8 cellular contexts compared by ENCODE assay signal in genomic region chr20:1325173-1326030, GRCh38. TPM values are rescaled to one million over a fixed set of nuclear protein-coding genes. Genes with fewer than 3 reads are reported as not detected.
DNase-seq lines count a peak whose midpoint lies in the region; ATAC-seq and TF ChIP-seq lines count a peak whose summit lies in the region.

No MANE protein-coding gene starts in this region.

- H2AFZ ChIP-seq in smooth muscle cell (ENCODE audit: low read depth), result no peak overlapping the region

- peaks cover 30% of the 10 kb centered on the region for H3K79me2 ChIP-seq in smooth muscle cell (ENCODE audit: low read depth)

- peak; percentile 17 for TF ChIP-seq CTCF in AG09309 (IDR thresholded peaks at IDR 0.05; ENCODE audit: control insufficient read depth, insufficient read depth, low read depth, low read length, missing control alignments)
- TF ChIP-seq CTCF in WI38 (IDR thresholded peaks at IDR 0.05; ENCODE audit: low read depth, low read length), result no peak
- TF ChIP-seq CTCF in smooth muscle cell (IDR thresholded peaks at IDR 0.05; ENCODE audit: borderline replicate concordance, insufficient read depth, poor library complexity, severe bottlenecking), result peak; percentile 10

- no peaks in the 10 kb centered on the region for H3K36me3 ChIP-seq in smooth muscle cell (ENCODE audit: low read depth)

- H3K4me1 ChIP-seq in smooth muscle cell (ENCODE audit: low read depth), result peaks cover 21% of the 10 kb centered on the region

- H3K4me3 ChIP-seq in AG09309 (ENCODE audit: control insufficient read depth, low read depth, low read length), result peak overlapping the region; percentile 78
- H3K4me3 ChIP-seq in WI38 (ENCODE audit: low read depth, low read length), result peak overlapping the region; percentile 88
- H3K4me3 ChIP-seq in smooth muscle cell, result peak overlapping the region; percentile 87

- DNase-seq in AG09309 (ENCODE audit: low read depth) (peak; percentile 77), NCI-H2227 (lab: John Stamatoyannopoulos, UW; ENCODE audit: unreplicated experiment) (peak; percentile 98), caudate nucleus (lab: John Stamatoyannopoulos, UW) (peak; percentile 40 to 98 (median 93)), immature natural killer cell (peak; percentile 98), smooth muscle cell (lab: John Stamatoyannopoulos, UW; ENCODE audit: unreplicated experiment) (peak; percentile 90)

- H3K27ac ChIP-seq in caudate nucleus (ENCODE audit: low read depth, low read length) (peak overlapping the region; percentile 97), smooth muscle cell (ENCODE audit: low read depth) (peak overlapping the region; percentile 100)

- no peaks in the 10 kb centered on the region for H3K36me3 Mint-ChIP-seq in immature natural killer cell

- H3K4me3 Mint-ChIP-seq in immature natural killer cell, result no peak overlapping the region

- H3K9me3 Mint-ChIP-seq in immature natural killer cell, result no peaks in the 10 kb centered on the region

- H3K9me3 ChIP-seq in smooth muscle cell (replicated peaks; ENCODE audit: low read depth), result no peaks in the 10 kb centered on the region

- peaks cover 0 to 4% (median 0%) of the 10 kb centered on the region in 3 donors for H3K27me3 Mint-ChIP-seq in immature natural killer cell (ENCODE audit: low read depth in 3 of 3)

- H3K27ac Mint-ChIP-seq in immature natural killer cell, result no peak overlapping the region

- peaks cover 6% of the 10 kb centered on the region for H3F3A ChIP-seq in smooth muscle cell (ENCODE audit: low read depth)

- peak overlapping the region; percentile 100 for H3K9ac ChIP-seq in smooth muscle cell (ENCODE audit: low read depth)

- peaks cover 16% of the 10 kb centered on the region for H4K20me1 ChIP-seq in smooth muscle cell (ENCODE audit: low read depth)

- peak overlapping the region; percentile 97 for H3K4me2 ChIP-seq in smooth muscle cell

- no peaks in the 10 kb centered on the region for H3K27me3 ChIP-seq in smooth muscle cell (ENCODE audit: low read depth)

- ATAC-seq in GM18909 (IDR thresholded peaks at IDR 0.05; ENCODE audit: poor library complexity, unreplicated experiment) (peak; percentile 82), HG03139 (IDR thresholded peaks at IDR 0.05; ENCODE audit: unreplicated experiment) (peak; percentile 72)

- under 1% methylated on average over 56 of the region's 56 CpGs for WGBS in smooth muscle cell (ENCODE audit: low lambda C conversion rate)

- peaks cover 6 to 11% of the 10 kb centered on the region in 2 donors for H3K4me1 Mint-ChIP-seq in immature natural killer cell

RNA-seq across cellular contexts. Expression of gene SDCBP2, which starts 3.5 kb away (rescaled TPM):
- 1 to 10 TPM; 1.3 to 2.0 (median 1.8) TPM for polyA plus RNA-seq in immature natural killer cell
- total RNA-seq in smooth muscle cell, result 2.9 and 3.6 TPM in 2 replicates
- 2.6 and 4.7 TPM in 2 replicates for polyA plus RNA-seq in smooth muscle cell

RNA-seq across cellular contexts. Expression of gene SNPH, which starts 59.3 kb away (rescaled TPM):
- 1 to 10 TPM in 2 of 3 donors, under 1 TPM in 1; 0.59 to 2.8 (median 1.1) TPM for polyA plus RNA-seq in immature natural killer cell
- 3.0 and 3.2 TPM in 2 replicates for total RNA-seq in smooth muscle cell
- polyA plus RNA-seq in smooth muscle cell, result 3.0 and 3.1 TPM in 2 replicates

Comparison
In these comparisons a context has a peak if more than half of its experiments do, and no peak if none do; other contexts are left out.
1. Peak in every context shown above with its lines: DNase-seq, ATAC-seq, H3K4me3 ChIP-seq and H3K27ac ChIP-seq.